Comparison of ENCODE assay signal across 9 cellular contexts in genomic region chr1:17440827-17441168, GRCh38. TPM values are rescaled to one million over a fixed set of nuclear protein-coding genes. Genes with fewer than 3 reads are reported as not detected.
A peak's percentile ranks its signal among the peaks of the same experiment; 100 is the strongest.
DNase-seq lines count a peak whose midpoint lies in the region; ATAC-seq and TF ChIP-seq lines count a peak whose summit lies in the region.
"Had no signal": no experiment of that assay in that cellular context is flagged by ENCODE, and none has a peak within 500 bp of the region (broad histone marks: within the 10 kb centered on the region; RNA-seq: fewer than 3 reads in every experiment).

No MANE protein-coding gene starts in this region.

- H3K4me1 Mint-ChIP-seq in natural killer cell treated with Interleukin-12 subunit alpha and Interleukin-12 subunit beta and Interleukin-15 and Interleukin-18, amount 100 ng/mL, for 72 hours (ENCODE audit: low read depth in 2 of 2) = peaks cover 5 to 12% of the 10 kb centered on the region in 2 donors

- H3K27me3 ChIP-seq in DND-41 (ENCODE audit: insufficient read depth, low read length, poor library complexity) (no peaks in the 10 kb centered on the region), mammary epithelial cell (ENCODE audit: insufficient read depth, low read length) (no peaks in the 10 kb centered on the region)

- H3K4me3 Mint-ChIP-seq in natural killer cell treated with Interleukin-12 subunit alpha and Interleukin-12 subunit beta and Interleukin-15 and Interleukin-18, amount 100 ng/mL, for 72 hours = peak overlapping the region; percentile 30

- no peaks in the 10 kb centered on the region for H3K9me3 ChIP-seq in DND-41 (ENCODE audit: insufficient read depth, low read length, severe bottlenecking)
- no peaks in the 10 kb centered on the region for H3K9me3 ChIP-seq in OCI-LY7 (ENCODE audit: low read length)
- H3K9me3 ChIP-seq in mammary epithelial cell (replicated peaks; ENCODE audit: insufficient read depth, low read length) = no peaks in the 10 kb centered on the region

- DNase-seq in DND-41 (no peak), OCI-LY7 (ENCODE audit: low spot score) (no peak), mammary epithelial cell (no peak), inferior parietal cortex (ENCODE audit: extremely low spot score) (no peak), KBM-7 (no peak)
- no peak for DNase-seq in natural killer cell treated with Interleukin-12 subunit alpha and Interleukin-12 subunit beta and Interleukin-15 and Interleukin-18, amount 100 ng/mL, for 72 hours (ENCODE audit: low spot score)
- DNase-seq in activated CD8-positive, alpha-beta memory T cell treated with anti-CD3 and anti-CD28 coated beads, Interleukin-2, amount 50 U/mL, for 48 hours = no peak
- DNase-seq: NCI-H2029 had no signal

- H4K20me1 ChIP-seq in DND-41 (ENCODE audit: insufficient read depth, low read length) (peaks cover 17% of the 10 kb centered on the region), OCI-LY7 (ENCODE audit: insufficient read depth, low read length) (peaks cover 16% of the 10 kb centered on the region), mammary epithelial cell (ENCODE audit: insufficient read depth, low read length) (no peaks in the 10 kb centered on the region)

- CTCF ChIA-PET in OCI-LY7 (lab: Charles Lee; ENCODE audit: unreplicated experiment) (no interaction called here), mammary epithelial cell (lab: Charles Lee; ENCODE audit: low non-redundant PET) (interaction anchor here (0.6 kb wide), 1 partner anchor 37 kb away, joined by 4 read pairs; no protein-coding TSS in a partner anchor)

- no peaks in the 10 kb centered on the region for H3K9me3 Mint-ChIP-seq in natural killer cell treated with Interleukin-12 subunit alpha and Interleukin-12 subunit beta and Interleukin-15 and Interleukin-18, amount 100 ng/mL, for 72 hours

- intact Hi-C loops in OCI-LY7 (cut with micrococcal nuclease; ENCODE audit: unreplicated experiment) = no loop called here
- intact Hi-C loops in mammary epithelial cell (cut with micrococcal nuclease) = loop anchor here (1.0 kb wide), 3 partner anchors 20 to 54 kb away; no protein-coding TSS in a partner anchor

- H3K27ac Mint-ChIP-seq in natural killer cell treated with Interleukin-12 subunit alpha and Interleukin-12 subunit beta and Interleukin-15 and Interleukin-18, amount 100 ng/mL, for 72 hours = no peak overlapping the region

- BruUV-seq in OCI-LY7 (replicated peaks; lab: Mats Ljungman, UMichigan) (no TSS peak), mammary epithelial cell (replicated peaks; lab: Mats Ljungman, UMichigan) (TSS peak; percentile 77)

- POLR2A ChIA-PET in OCI-LY7 (lab: Charles Lee) = interaction anchor here (0.5 to 1.4 kb wide), 2 partner anchors 12 to 355 kb away, joined by 3 to 10 read pairs; no protein-coding TSS in a partner anchor

- no peaks in the 10 kb centered on the region for H3K36me3 Mint-ChIP-seq in natural killer cell treated with Interleukin-12 subunit alpha and Interleukin-12 subunit beta and Interleukin-15 and Interleukin-18, amount 100 ng/mL, for 72 hours

- H3K9me2 ChIP-seq in OCI-LY7 (ENCODE audit: insufficient read depth, low read length) = no peaks in the 10 kb centered on the region

- H3K27ac ChIP-seq in DND-41 (ENCODE audit: low read length) (peak overlapping the region; percentile 88; the same call in 1 of the 2 replicates), OCI-LY7 (ENCODE audit: low read depth, low read length, poor library complexity, severe bottlenecking) (peak overlapping the region; percentile 28), mammary epithelial cell (ENCODE audit: insufficient read depth, low read depth, low read length) (peak overlapping the region; percentile 87)

- ATAC-seq in DND-41 (ENCODE audit: insufficient read depth, low read depth) (no peak), GM21576 (IDR thresholded peaks at IDR 0.05; ENCODE audit: unreplicated experiment) (no peak)
- no peak for ATAC-seq in natural killer cell treated with Interleukin-12 subunit alpha and Interleukin-12 subunit beta and Interleukin-15 and Interleukin-18, amount 100 ng/mL, for 72 hours

- peaks cover 8 to 10% of the 10 kb centered on the region in 2 donors for H3K27me3 Mint-ChIP-seq in natural killer cell treated with Interleukin-12 subunit alpha and Interleukin-12 subunit beta and Interleukin-15 and Interleukin-18, amount 100 ng/mL, for 72 hours

- H3K4me2 ChIP-seq in DND-41 (ENCODE audit: insufficient read depth, low read length) = peak overlapping the region; percentile 85
- H3K4me2 ChIP-seq in OCI-LY7 (ENCODE audit: low read length) = peak overlapping the region; percentile 83
- peak overlapping the region; percentile 83 for H3K4me2 ChIP-seq in mammary epithelial cell (ENCODE audit: insufficient read depth, low read depth, low read length)

- H3K4me3 ChIP-seq in DND-41 (ENCODE audit: low read depth in 1 of 2, low read length in 2 of 2) = peak overlapping the region in 1 of 2 experiments; percentile 81; a peak in 2 of 4 replicates
- peak overlapping the region; percentile 68 for H3K4me3 ChIP-seq in OCI-LY7 (ENCODE audit: low read depth, low read length, poor library complexity, severe bottlenecking)
- H3K4me3 ChIP-seq in mammary epithelial cell (replicated peaks in 1 of 3; ENCODE audit: insufficient read depth in 1 of 3, low read depth in 2 of 3, low read length in 3 of 3) = peak overlapping the region; percentile 44 to 76 (median 63)

- H3K79me2 ChIP-seq in DND-41 (ENCODE audit: insufficient read depth, low read length) = peaks cover 44% of the 10 kb centered on the region
- peaks cover 27% of the 10 kb centered on the region for H3K79me2 ChIP-seq in OCI-LY7 (ENCODE audit: insufficient read depth, low read depth, low read length)
- peaks cover 37% of the 10 kb centered on the region for H3K79me2 ChIP-seq in mammary epithelial cell (ENCODE audit: insufficient read depth, low read length)

- peaks cover 42% of the 10 kb centered on the region for H3K4me1 ChIP-seq in DND-41 (ENCODE audit: insufficient read depth, low read length)
- peaks cover 36% of the 10 kb centered on the region for H3K4me1 ChIP-seq in OCI-LY7 (ENCODE audit: insufficient read depth, low read length, poor library complexity, severe bottlenecking)
- H3K4me1 ChIP-seq in mammary epithelial cell (ENCODE audit: insufficient read depth, low read length) = peaks cover 56% of the 10 kb centered on the region

- H3K36me3 ChIP-seq in DND-41 (ENCODE audit: insufficient read depth, low read length) = peaks cover 21% of the 10 kb centered on the region
- peaks cover 23% of the 10 kb centered on the region for H3K36me3 ChIP-seq in OCI-LY7 (ENCODE audit: insufficient read depth, low read length)
- H3K36me3 ChIP-seq in mammary epithelial cell (ENCODE audit: insufficient read depth, low read length) = no peaks in the 10 kb centered on the region

- in situ Hi-C loops in mammary epithelial cell (cut with MboI; ENCODE audit: low sequenced_read_pairs in 2 of 2) (loop anchor here in 1 of 2 donors (5.0 kb wide), 1 partner anchor 37 kb away; no protein-coding TSS in a partner anchor), KBM-7 (cut with MboI; ENCODE audit: low pct_unique_long_range_greater_than_20kb, low sequenced_read_pairs) (no loop called here)

- H3K9ac ChIP-seq in DND-41 (ENCODE audit: low read depth, low read length) (peak overlapping the region; percentile 92), mammary epithelial cell (ENCODE audit: insufficient read depth, low read length) (peak overlapping the region; percentile 75)

- dilution Hi-C loops in mammary epithelial cell (cut with HindIII; ENCODE audit: low sequenced_read_pairs) = loop anchor here (5.0 kb wide), 2 partner anchors 57 to 97 kb away; partner anchors contain the start of gene ARHGEF10L

- whole genome bisulfite sequencing in mammary epithelial cell (ENCODE audit: low coverage, missing lambda C conversion rate) = 86% methylated on average over 6 of the region's 6 CpGs

- TF ChIP-seq CTCF in DND-41 (IDR thresholded peaks at IDR 0.05; ENCODE audit: borderline replicate concordance, extremely low read depth, low read length, poor library complexity, severe bottlenecking) (no peak), OCI-LY7 (conservative IDR thresholded peaks at IDR 0.05; ENCODE audit: low read length) (no peak), mammary epithelial cell (conservative IDR thresholded peaks at IDR 0.05 in 1 of 2, IDR thresholded peaks at IDR 0.05 in 1 of 2; ENCODE audit: extremely low read depth in 1 of 2, insufficient read depth in 1 of 2, low read depth in 1 of 2, low read length in 2 of 2) (no peak)

- H2AFZ ChIP-seq in DND-41 (ENCODE audit: low read depth, low read length) (peak overlapping the region; percentile 8; the same call in 1 of the 2 replicates), OCI-LY7 (ENCODE audit: low read length) (peak overlapping the region; percentile 58; the same call in 1 of the 2 replicates), mammary epithelial cell (ENCODE audit: low read depth, low read length) (no peak overlapping the region)

RNA-seq across cellular contexts. Expression of gene RCC2, which starts 1.3 kb away (rescaled TPM):
- total RNA-seq in OCI-LY7 (2014; rRNA removed; shearing (Covaris generic)) = 125 and 139 TPM in 2 replicates
- 250 and 271 TPM in 2 replicates for total RNA-seq in OCI-LY7 (2022)
- 100 to 1,000 TPM in 1 of 2 donors, 10 to 100 TPM in 1; 97.9 to 113 TPM for total RNA-seq in mammary epithelial cell
- 112 TPM for polyA plus RNA-seq in mammary epithelial cell
- 104 TPM for polyA minus RNA-seq in mammary epithelial cell
- 100 to 1,000 TPM; 112 to 181 TPM for total RNA-seq in natural killer cell treated with Interleukin-12 subunit alpha and Interleukin-12 subunit beta and Interleukin-15 and Interleukin-18, amount 100 ng/mL, for 72 hours

Comparison
In these comparisons a context has a peak if more than half of its experiments do, and no peak if none do; other contexts are left out.
1. H3K27ac ChIP-seq: peak in every context shown above with its lines; median percentile 88 in DND-41; 87 in mammary epithelial cell; 28 in OCI-LY7.